ENCODE assay signal across 1 cellular context in genomic region chr1:29186252-29186651, GRCh38.
TF ChIP-seq lines count a peak whose summit lies in the region.

No MANE protein-coding gene starts in this region.

TF ChIP-seq in HepG2, 621 proteins besides CTCF, POLR2A, EP300 and RAD21 (continues in another document):
- TF ChIP-seq FOXA1 (IDR thresholded peaks at IDR 0.05) (no peak), FOXA1 (CRISPR knock-in tag; IDR thresholded peaks at IDR 0.05) (peak; percentile 75), MAX (IDR thresholded peaks at IDR 0.05) (peak; percentile 31; the same call in 1 of the 2 replicates), ASH2L (IDR thresholded peaks at IDR 0.05; ENCODE audit: insufficient read length, low read depth, low read length) (peak; percentile 76), HNF1B (CRISPR knock-in tag; IDR thresholded peaks at IDR 0.05) (peak; percentile 75), SAP130 (CRISPR knock-in tag; IDR thresholded peaks at IDR 0.05; ENCODE audit: low read depth) (peak; percentile 41), SKI (IDR thresholded peaks at IDR 0.05; ENCODE audit: partially characterized antibody) (peak; percentile 39), EHMT2 (IDR thresholded peaks at IDR 0.05; ENCODE audit: borderline replicate concordance, low read depth, low read length) (peak; percentile 76; the same call in 1 of the 2 replicates), TFE3 (CRISPR knock-in tag; IDR thresholded peaks at IDR 0.05) (0 out of 2 replicates have a peak, but pooled peaks have one; percentile 18), CBFB (CRISPR knock-in tag; IDR thresholded peaks at IDR 0.05) (no peak), NCOA2 (CRISPR knock-in tag; IDR thresholded peaks at IDR 0.05) (peak; percentile 49; the same call in 1 of the 2 replicates), PHF5A (CRISPR knock-in tag; IDR thresholded peaks at IDR 0.05; ENCODE audit: low read depth, unreplicated experiment) (peak; percentile 18), GMEB1 (CRISPR knock-in tag; IDR thresholded peaks at IDR 0.05; ENCODE audit: borderline replicate concordance) (peak; percentile 21; the same call in 1 of the 2 replicates), RCOR2 (CRISPR knock-in tag; IDR thresholded peaks at IDR 0.05) (peak; percentile 35; the same call in 1 of the 2 replicates), NONO (IDR thresholded peaks at IDR 0.05) (no peak), NONO (CRISPR knock-in tag; conservative IDR thresholded peaks at IDR 0.05) (0 out of 2 replicates have a peak, but pooled peaks have one; percentile 35), ZNF629 (CRISPR knock-in tag; conservative IDR thresholded peaks at IDR 0.05) (no peak), NCOR1 (IDR thresholded peaks at IDR 0.05; ENCODE audit: borderline replicate concordance, low read length) (peak; percentile 89), KAT8 (CRISPR knock-in tag; IDR thresholded peaks at IDR 0.05) (peak; percentile 38; the same call in 1 of the 2 replicates), NFIB (CRISPR knock-in tag; IDR thresholded peaks at IDR 0.05; ENCODE audit: borderline replicate concordance) (0 out of 2 replicates have a peak, but pooled peaks have one; percentile 33), ZNF530 (CRISPR knock-in tag; IDR thresholded peaks at IDR 0.05; ENCODE audit: low read depth) (no peak), PLRG1 (conservative IDR thresholded peaks at IDR 0.05) (no peak), DMAP1 (CRISPR knock-in tag; IDR thresholded peaks at IDR 0.05) (0 out of 2 replicates have a peak, but pooled peaks have one; percentile 32), CEBPB (IDR thresholded peaks at IDR 0.05; ENCODE audit: borderline replicate concordance, low read depth, low read length) (peak; percentile 97), TEAD3 (CRISPR knock-in tag; optimal IDR thresholded peaks at IDR 0.05; ENCODE audit: borderline replicate concordance) (peak; percentile 72), SUZ12 (IDR thresholded peaks at IDR 0.05; ENCODE audit: low read depth, low read length) (no peak), HNF4A (CRISPR knock-in tag; IDR thresholded peaks at IDR 0.05) (peak; percentile 14), ZNF841 (CRISPR knock-in tag; IDR thresholded peaks at IDR 0.05; ENCODE audit: borderline replicate concordance) (0 out of 2 replicates have a peak, but pooled peaks have one; percentile 9), PHF21A (CRISPR knock-in tag; IDR thresholded peaks at IDR 0.05) (peak; percentile 50; the same call in 1 of the 2 replicates), ELF4 (CRISPR knock-in tag; IDR thresholded peaks at IDR 0.05; ENCODE audit: borderline replicate concordance) (no peak), ZNF331 (CRISPR knock-in tag; IDR thresholded peaks at IDR 0.05) (peak; percentile 10; the same call in 1 of the 2 replicates), GATAD2A (CRISPR knock-in tag; IDR thresholded peaks at IDR 0.05) (peak; percentile 87), ZNF780A (CRISPR knock-in tag; IDR thresholded peaks at IDR 0.05) (0 out of 2 replicates have a peak, but pooled peaks have one; percentile 45), NR2F6 (IDR thresholded peaks at IDR 0.05) (no peak), NR2F6 (CRISPR knock-in tag; IDR thresholded peaks at IDR 0.05) (peak; percentile 15; the same call in 1 of the 2 replicates), SOX6 (IDR thresholded peaks at IDR 0.05) (no peak), SOX6 (CRISPR knock-in tag; IDR thresholded peaks at IDR 0.05) (peak; percentile 76), ZNF230 (CRISPR knock-in tag; IDR thresholded peaks at IDR 0.05) (no peak), BCL6 (CRISPR knock-in tag; IDR thresholded peaks at IDR 0.05) (0 out of 2 replicates have a peak, but pooled peaks have one; percentile 20), BATF2 (CRISPR knock-in tag; IDR thresholded peaks at IDR 0.05) (no peak), ARID5B (CRISPR knock-in tag; IDR thresholded peaks at IDR 0.05) (peak; percentile 63), RERE (CRISPR knock-in tag; IDR thresholded peaks at IDR 0.05; ENCODE audit: low read depth) (no peak), ZBTB33 (CRISPR knock-in tag; IDR thresholded peaks at IDR 0.05) (0 out of 2 replicates have a peak, but pooled peaks have one; percentile 38), HMG20A (CRISPR knock-in tag; IDR thresholded peaks at IDR 0.05; ENCODE audit: borderline replicate concordance) (peak; percentile 21; the same call in 1 of the 2 replicates), DMTF1 (CRISPR knock-in tag; IDR thresholded peaks at IDR 0.05) (no peak)
